14 cellular contexts compared by ENCODE assay signal in genomic region chr2:150644298-150645067, GRCh38.
DNase-seq lines count a peak whose midpoint lies in the region; ATAC-seq and TF ChIP-seq lines count a peak whose summit lies in the region.
"Had no signal": no experiment of that assay in that cellular context is flagged by ENCODE, and none has a peak within 500 bp of the region (broad histone marks: within the 10 kb centered on the region; RNA-seq: fewer than 3 reads in every experiment).

No MANE protein-coding gene starts in this region.

- peak overlapping the region; percentile 87 for H2AFZ ChIP-seq in SK-N-SH (ENCODE audit: low read depth)

- no peaks in the 10 kb centered on the region for H3K27me3 ChIP-seq in SK-N-SH (ENCODE audit: insufficient read depth)
- H3K27me3 ChIP-seq: ovary, SJSA1 had no signal

- H3F3A ChIP-seq in SK-N-SH (replicated peaks; ENCODE audit: insufficient read depth): peaks cover 16% of the 10 kb centered on the region

- no peaks in the 10 kb centered on the region for H3K36me3 Mint-ChIP-seq in activated CD8-positive, alpha-beta T cell treated with anti-CD3 and anti-CD28 coated beads, Interleukin-2, amount 10 ng/mL, durations not matched to agents 7 days and 5 days (ENCODE audit: low read depth)
- H3K36me3 Mint-ChIP-seq in immature natural killer cell: no peaks in the 10 kb centered on the region
- H3K36me3 Mint-ChIP-seq: CD4-positive, CD25-positive, alpha-beta regulatory T cell had no signal

- H3K4me2 ChIP-seq in SK-N-SH: peak overlapping the region; percentile 48; the same call in 1 of the 2 replicates

- H3K9me2 ChIP-seq in SK-N-SH: no peaks in the 10 kb centered on the region

- H3K27ac Mint-ChIP-seq in activated CD8-positive, alpha-beta T cell treated with anti-CD3 and anti-CD28 coated beads, Interleukin-2, amount 10 ng/mL, durations not matched to agents 7 days and 5 days: no peak overlapping the region
- H3K27ac Mint-ChIP-seq in immature natural killer cell: no peak overlapping the region
- H3K27ac Mint-ChIP-seq: activated T-cell treated with anti-CD3 and anti-CD28 coated beads, Interleukin-2, amount 50 U/mL, for 72 hours; CD4-positive, CD25-positive, alpha-beta regulatory T cell had no signal

- H3K36me3 ChIP-seq in SK-N-SH (replicated peaks in 1 of 2; ENCODE audit: control insufficient read depth in 1 of 2, insufficient read depth in 2 of 2, low read length in 1 of 2): no peaks in the 10 kb centered on the region
- H3K36me3 ChIP-seq: ovary, SJSA1 had no signal

- ATAC-seq in omental fat pad (ENCODE audit: low FRiP score): peak; percentile 30
- no peak for ATAC-seq in activated CD8-positive, alpha-beta T cell treated with anti-CD3 and anti-CD28 coated beads, Interleukin-2, amount 10 ng/mL, durations not matched to agents 7 days and 5 days
- no peak for ATAC-seq in GM18517 (IDR thresholded peaks at IDR 0.05; ENCODE audit: unreplicated experiment)
- ATAC-seq: activated T-cell treated with anti-CD3 and anti-CD28 coated beads, Interleukin-2, amount 50 U/mL, for 72 hours; stimulated activated naive CD8-positive, alpha-beta T cell treated with anti-CD3 and anti-CD28 coated beads, Interleukin-15, Interleukin-2, amounts not matched to agents 100 U/mL and 50 U/mL, for 24 hours had no signal

- no peaks in the 10 kb centered on the region for H3K4me1 Mint-ChIP-seq in activated CD8-positive, alpha-beta T cell treated with anti-CD3 and anti-CD28 coated beads, Interleukin-2, amount 10 ng/mL, durations not matched to agents 7 days and 5 days (ENCODE audit: low read depth)
- no peaks in the 10 kb centered on the region for H3K4me1 Mint-ChIP-seq in immature natural killer cell
- H3K4me1 Mint-ChIP-seq: CD4-positive, CD25-positive, alpha-beta regulatory T cell had no signal

- DNase-seq in EH (ENCODE audit: low read depth) (peak; percentile 75), SK-N-SH (no peak), fibroblast of pulmonary artery (ENCODE audit: low read depth) (peak; percentile 75), omental fat pad (ENCODE audit: low spot score) (no peak), immature natural killer cell (no peak), caudate nucleus (lab: John Stamatoyannopoulos, UW) (no peak)
- no peak for DNase-seq in activated CD8-positive, alpha-beta T cell treated with anti-CD3 and anti-CD28 coated beads, Interleukin-2, amount 10 ng/mL, durations not matched to agents 7 days and 5 days
- DNase-seq: activated T-cell treated with anti-CD3 and anti-CD28 coated beads, Interleukin-2, amount 50 U/mL, for 72 hours; CD4-positive, CD25-positive, alpha-beta regulatory T cell; NCI-H748 treated with DMSO at 0.1 percent for 48 hours; ovary; stimulated activated naive CD8-positive, alpha-beta T cell treated with anti-CD3 and anti-CD28 coated beads, Interleukin-15, Interleukin-2, amounts not matched to agents 100 U/mL and 50 U/mL, for 24 hours had no signal

- no peaks in the 10 kb centered on the region for H3K79me2 ChIP-seq in SK-N-SH (ENCODE audit: insufficient read depth)

- peaks cover 0 to 8% of the 10 kb centered on the region in 2 experiments; a peak in 1 of 4 replicates for H3K4me1 ChIP-seq in SK-N-SH (ENCODE audit: control insufficient read depth in 1 of 2, insufficient read depth in 2 of 2, low read depth in 1 of 2, low read length in 1 of 2)

- CTCF ChIA-PET in SK-N-SH (lab: Yijun Ruan, JAX): interaction anchor here (0.9 kb wide), 1 partner anchor 16 kb away, joined by 3 read pairs; no protein-coding TSS in a partner anchor
- CTCF ChIA-PET in activated CD8-positive, alpha-beta T cell treated with anti-CD3 and anti-CD28 coated beads, Interleukin-2, amount 10 ng/mL, durations not matched to agents 7 days and 5 days (lab: Charles Lee): no interaction called here

- no peaks in the 10 kb centered on the region for H3K9me3 Mint-ChIP-seq in activated CD8-positive, alpha-beta T cell treated with anti-CD3 and anti-CD28 coated beads, Interleukin-2, amount 10 ng/mL, durations not matched to agents 7 days and 5 days (ENCODE audit: insufficient read depth)
- H3K9me3 Mint-ChIP-seq in immature natural killer cell: peaks cover 0 to 25% (median 7%) of the 10 kb centered on the region in 6 donors

- no peaks in the 10 kb centered on the region for H3K9me3 ChIP-seq in SK-N-SH
- H3K9me3 ChIP-seq: ovary, SJSA1 had no signal

- no peak overlapping the region for H3K4me3 Mint-ChIP-seq in activated CD8-positive, alpha-beta T cell treated with anti-CD3 and anti-CD28 coated beads, Interleukin-2, amount 10 ng/mL, durations not matched to agents 7 days and 5 days
- no peak overlapping the region for H3K4me3 Mint-ChIP-seq in immature natural killer cell
- H3K4me3 Mint-ChIP-seq: activated T-cell treated with anti-CD3 and anti-CD28 coated beads, Interleukin-2, amount 50 U/mL, for 72 hours; CD4-positive, CD25-positive, alpha-beta regulatory T cell had no signal

- 43% methylated on average over 5 of the region's 5 CpGs for WGBS in SK-N-SH (ENCODE audit: low lambda C conversion rate)

- TF ChIP-seq EP300 in SK-N-SH (IDR thresholded peaks at IDR 0.05; ENCODE audit: borderline replicate concordance in 1 of 2, low read depth in 1 of 2, low read length in 1 of 2): peak in 1 of 2 experiments; percentile 69; a peak in 1 of 4 replicates

- peak overlapping the region; percentile 44; the same call in 1 of the 2 replicates for H3K9ac ChIP-seq in SK-N-SH

- H4K20me1 ChIP-seq in SK-N-SH (ENCODE audit: insufficient read depth): no peaks in the 10 kb centered on the region

- H3K27me3 Mint-ChIP-seq in activated CD8-positive, alpha-beta T cell treated with anti-CD3 and anti-CD28 coated beads, Interleukin-2, amount 10 ng/mL, durations not matched to agents 7 days and 5 days (ENCODE audit: low read depth): no peaks in the 10 kb centered on the region
- peaks cover 0 to 6% (median 2%) of the 10 kb centered on the region in 3 donors for H3K27me3 Mint-ChIP-seq in immature natural killer cell (ENCODE audit: low read depth in 3 of 3)

- H3K4me3 ChIP-seq in SK-N-SH (ENCODE audit: low read depth in 2 of 2, low read length in 1 of 2) (no peak overlapping the region), fibroblast of pulmonary artery (replicated peaks; ENCODE audit: low read depth, low read length) (no peak overlapping the region)
- H3K4me3 ChIP-seq: ovary, SJSA1 had no signal

- peak; percentile 13; the same call in 1 of the 2 replicates for TF ChIP-seq CTCF in SK-N-SH (IDR thresholded peaks at IDR 0.05)
- no peak for TF ChIP-seq CTCF in fibroblast of pulmonary artery (IDR thresholded peaks at IDR 0.05; ENCODE audit: low read length, missing control alignments)
- no peak for TF ChIP-seq CTCF in omental fat pad (IDR thresholded peaks at IDR 0.05)

- POLR2A ChIA-PET in SK-N-SH (lab: Yijun Ruan, JAX): no interaction called here
- POLR2A ChIA-PET in activated CD8-positive, alpha-beta T cell treated with anti-CD3 and anti-CD28 coated beads, Interleukin-2, amount 10 ng/mL, durations not matched to agents 7 days and 5 days (lab: Charles Lee): no interaction called here

- no peak for TF ChIP-seq RAD21 in SK-N-SH (IDR thresholded peaks at IDR 0.05; ENCODE audit: low read length)

- peak overlapping the region; percentile 58 to 94; a peak in 3 of 4 replicates for H3K27ac ChIP-seq in SK-N-SH (ENCODE audit: low read depth in 2 of 2, low read length in 1 of 2)
- no peak overlapping the region for H3K27ac ChIP-seq in caudate nucleus (ENCODE audit: low read depth, low read length)
- H3K27ac ChIP-seq: ovary, SJSA1 had no signal

TF ChIP-seq in SK-N-SH, 30 proteins besides CTCF, POLR2A, EP300 and RAD21 (continues in another document):
- TF ChIP-seq PBX3 (IDR thresholded peaks at IDR 0.05) (peak; percentile 81), MXI1 (IDR thresholded peaks at IDR 0.05; ENCODE audit: low read depth, low read length) (no peak), RFX5 (IDR thresholded peaks at IDR 0.05; ENCODE audit: low read length) (no peak), GATA2 (CRISPR knock-in tag; IDR thresholded peaks at IDR 0.05) (no peak), FOXJ3 (CRISPR knock-in tag; IDR thresholded peaks at IDR 0.05) (no peak), MEF2A (IDR thresholded peaks at IDR 0.05; ENCODE audit: borderline replicate concordance, low read depth) (no peak), YY1 (IDR thresholded peaks at IDR 0.05; ENCODE audit: low read depth) (no peak; the same call in 1 of the 2 replicates), REST (IDR thresholded peaks at IDR 0.05; ENCODE audit: low read depth, low read length) (no peak), ELF1 (IDR thresholded peaks at IDR 0.05) (no peak), TAF1 (IDR thresholded peaks at IDR 0.05; ENCODE audit: borderline replicate concordance, low read depth, low read length) (peak; percentile 14; the same call in 1 of the 2 replicates)

Comparison
In these comparisons a context has a peak if more than half of its experiments do, and no peak if none do; other contexts are left out.
1. DNase-seq: peak in EH (single experiment) and fibroblast of pulmonary artery (single experiment); none in SK-N-SH (single experiment), omental fat pad (single experiment), activated CD8-positive, alpha-beta T cell treated with anti-CD3 and anti-CD28 coated beads, Interleukin-2, amount 10 ng/mL, durations not matched to agents 7 days and 5 days (single experiment), immature natural killer cell (0 of 3) and caudate nucleus (0 of 61).